10 cellular contexts compared by ENCODE assay signal in genomic region chr1:245578306-245578705, GRCh38.
"Had no signal": no experiment of that assay in that cellular context is flagged by ENCODE, and none has a peak within 500 bp of the region (broad histone marks: within the 10 kb centered on the region; RNA-seq: fewer than 3 reads in every experiment).

No MANE protein-coding gene starts in this region.

- DNase-seq: activated CD4-positive, alpha-beta T cell treated with anti-CD3 and anti-CD28 coated beads for 1 hour; activated gamma-delta T cell treated with Interleukin-2 at 50 U/mL for 16 hours; effector CD8-positive, alpha-beta T cell; gastrocnemius medialis; heart left ventricle; left ventricle myocardium superior; stimulated activated naive B cell treated with anti-CD40 and anti-IgM and Interleukin-4, amounts not matched to agents 10 μg/mL and 1 μg/mL and 100 μg/mL, for 72 hours; WERI-Rb-1 had no signal

- H3K9me3 ChIP-seq: gastrocnemius medialis, heart left ventricle, thoracic aorta had no signal

- H3K4me3 ChIP-seq: gastrocnemius medialis, heart left ventricle, thoracic aorta had no signal

- H3K27me3 ChIP-seq: gastrocnemius medialis had no signal

- H3K36me3 ChIP-seq: gastrocnemius medialis, heart left ventricle, thoracic aorta, WERI-Rb-1 had no signal

- H3K4me1 ChIP-seq: gastrocnemius medialis, heart left ventricle had no signal

- H3K27ac ChIP-seq: gastrocnemius medialis, heart left ventricle, thoracic aorta, WERI-Rb-1 had no signal

- ATAC-seq: esophagus mucosa; gastrocnemius medialis; heart left ventricle; left ventricle myocardium superior; stimulated activated naive B cell treated with anti-CD40 and anti-IgM and Interleukin-4, amounts not matched to agents 10 μg/mL and 1 μg/mL and 100 μg/mL, for 72 hours had no signal
